8 cellular contexts compared by ENCODE assay signal in the genomic region with DNA sequence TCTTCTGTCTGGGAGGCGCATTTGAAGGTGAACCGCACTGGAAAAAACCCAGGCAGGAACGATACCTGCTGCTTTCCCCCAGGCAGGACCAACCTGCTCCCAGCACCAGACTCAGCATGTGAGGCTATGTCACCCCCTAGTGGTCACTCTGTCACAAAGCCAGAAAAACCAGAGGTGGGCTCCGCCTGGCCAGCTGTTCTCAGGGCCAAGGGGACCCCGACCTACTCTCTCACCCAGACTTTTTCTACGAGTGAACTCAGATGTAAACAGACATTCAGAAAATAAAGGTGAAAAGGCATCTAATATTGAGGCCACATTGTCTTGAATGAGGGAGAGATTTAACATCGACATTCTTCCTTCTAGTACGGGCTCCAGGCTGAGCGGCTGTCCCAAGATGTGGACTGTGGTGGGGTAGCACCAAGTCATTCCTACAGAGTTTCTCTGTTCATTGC.
DNase-seq lines count a peak whose midpoint lies in the region; ATAC-seq, FAIRE-seq and TF ChIP-seq lines count a peak whose summit lies in the region.

No MANE protein-coding gene starts in this region.

- TF ChIP-seq CTCF in brain microvascular endothelial cell (IDR thresholded peaks at IDR 0.05; ENCODE audit: low read depth, low read length, missing control alignments): peak; percentile 94

- H3K27me3 ChIP-seq in brain microvascular endothelial cell (replicated peaks): peaks cover 2% of the 10 kb centered on the region

- in situ Hi-C loops in brain microvascular endothelial cell (cut with HindIII; ENCODE audit: low pct_ligation_motif_present, low sequenced_read_pairs): no loop called here

- H3K36me3 ChIP-seq in brain microvascular endothelial cell (replicated peaks): no peaks in the 10 kb centered on the region

- H3K27ac Mint-ChIP-seq in immature natural killer cell: peak overlapping the region in 1 of 6 donors; percentile 45

- no peak overlapping the region for H3K4me3 Mint-ChIP-seq in immature natural killer cell

- DNase-seq in AML-193 (lab: John Stamatoyannopoulos, UW): peak; percentile 3 to 34
- DNase-seq in NCI-H1048 (lab: John Stamatoyannopoulos, UW): peak; percentile 35
- peak; percentile 49 for DNase-seq in brain microvascular endothelial cell
- DNase-seq in immature natural killer cell: peak; percentile 48 to 58 (median 53)
- peak; percentile 58 for DNase-seq in stimulated activated CD4-positive, alpha-beta T cell treated with anti-CD3 and anti-CD28 coated beads, Interleukin-1b, Interleukin-23, amount 100 ng/mL, for 48 hours
- no peak for DNase-seq in cortex of kidney (lab: John Stamatoyannopoulos, UW)

- no peaks in the 10 kb centered on the region for H3K9me3 Mint-ChIP-seq in immature natural killer cell

- FAIRE-seq in TTC549 (lab: Jason Lieb, UNC): peak; percentile 11

- peak; percentile 60 for ATAC-seq in GM19035 (IDR thresholded peaks at IDR 0.05; ENCODE audit: unreplicated experiment)

- no peak overlapping the region for H3K4me3 ChIP-seq in brain microvascular endothelial cell (ENCODE audit: low read depth, low read length)

- peaks cover 0 to 3% (median 0%) of the 10 kb centered on the region in 3 donors for H3K27me3 Mint-ChIP-seq in immature natural killer cell (ENCODE audit: low read depth in 3 of 3)

- H3K36me3 Mint-ChIP-seq in immature natural killer cell: no peaks in the 10 kb centered on the region

- peaks cover 8 to 15% of the 10 kb centered on the region in 2 donors for H3K4me1 Mint-ChIP-seq in immature natural killer cell

- H3K27ac ChIP-seq in brain microvascular endothelial cell: no peak overlapping the region
